ENCODE assay signal across 9 cellular contexts in genomic region chr21:26843912-26844257, GRCh38. TPM values are rescaled to one million over a fixed set of nuclear protein-coding genes. Genes with fewer than 3 reads are reported as not detected.
DNase-seq lines count a peak whose midpoint lies in the region; ATAC-seq and FAIRE-seq lines count a peak whose summit lies in the region.
"Had no signal": no experiment of that assay in that cellular context is flagged by ENCODE, and none has a peak within 500 bp of the region (broad histone marks: within the 10 kb centered on the region; RNA-seq: fewer than 3 reads in every experiment).

No MANE protein-coding gene starts in this region.

- CTCF ChIA-PET in activated naive CD4-positive, alpha-beta T cell treated with anti-CD3 and anti-CD28 coated beads for 36 hours (lab: Charles Lee), result interaction anchor here (1.0 to 1.4 kb wide), 3 partner anchors 28 to 1902 kb away, joined by 3 to 5 read pairs (median 5); no protein-coding TSS in a partner anchor

- no peaks in the 10 kb centered on the region for H3K36me3 Mint-ChIP-seq in activated naive CD4-positive, alpha-beta T cell treated with anti-CD3 and anti-CD28 coated beads for 36 hours (ENCODE audit: low read depth)
- H3K36me3 Mint-ChIP-seq in activated T-helper 17 cell treated with anti-CD3 and anti-CD28 coated beads, Interleukin-2, amount 50 U/mL, for 72 hours (ENCODE audit: low read depth), result peaks cover 5% of the 10 kb centered on the region

- no peak for DNase-seq in activated naive CD4-positive, alpha-beta T cell treated with anti-CD3 and anti-CD28 coated beads for 36 hours
- DNase-seq in activated naive CD4-positive, alpha-beta T cell (lab: John Stamatoyannopoulos, UW), result no peak
- DNase-seq in small intestine (no peak), CD1c-positive myeloid dendritic cell (ENCODE audit: extremely low spot score) (no peak), D341Med (ENCODE audit: low spot score) (no peak)
- DNase-seq in stimulated activated CD4-positive, alpha-beta T cell treated with anti-CD3 and anti-CD28 coated beads, Interleukin-2, amount 100 ng/mL, for 24 hours, result no peak

- H3K4me3 Mint-ChIP-seq in activated naive CD4-positive, alpha-beta T cell treated with anti-CD3 and anti-CD28 coated beads for 36 hours, result peak overlapping the region; percentile 72
- H3K4me3 Mint-ChIP-seq in activated T-helper 17 cell treated with anti-CD3 and anti-CD28 coated beads, Interleukin-2, amount 50 U/mL, for 72 hours, result peak overlapping the region; percentile 75

- FAIRE-seq in small intestine (lab: Jason Lieb, UNC), result no peak
- FAIRE-seq: GM12878 had no signal

- peaks cover 0 to 16% of the 10 kb centered on the region in 2 donors for H3K27me3 ChIP-seq in small intestine (ENCODE audit: control insufficient read depth in 2 of 2, insufficient read depth in 2 of 2, low read length in 2 of 2)

- peaks cover 79% of the 10 kb centered on the region for H3K27me3 Mint-ChIP-seq in activated naive CD4-positive, alpha-beta T cell treated with anti-CD3 and anti-CD28 coated beads for 36 hours (ENCODE audit: low read depth)
- peaks cover 71% of the 10 kb centered on the region for H3K27me3 Mint-ChIP-seq in activated T-helper 17 cell treated with anti-CD3 and anti-CD28 coated beads, Interleukin-2, amount 50 U/mL, for 72 hours

- no peaks in the 10 kb centered on the region for H3K9me3 ChIP-seq in small intestine (ENCODE audit: control insufficient read depth, low read depth)

- no peaks in the 10 kb centered on the region for H3K9me3 Mint-ChIP-seq in activated naive CD4-positive, alpha-beta T cell treated with anti-CD3 and anti-CD28 coated beads for 36 hours
- H3K9me3 Mint-ChIP-seq in activated T-helper 17 cell treated with anti-CD3 and anti-CD28 coated beads, Interleukin-2, amount 50 U/mL, for 72 hours, result no peaks in the 10 kb centered on the region

- H3K27ac ChIP-seq in small intestine (ENCODE audit: low read depth in 1 of 2, low read length in 1 of 2), result peak overlapping the region in 1 of 2 donors; percentile 93

- H3K4me1 ChIP-seq in small intestine (ENCODE audit: control insufficient read depth in 2 of 2, insufficient read depth in 1 of 2, low read depth in 1 of 2, low read length in 1 of 2), result no peaks in the 10 kb centered on the region

- no peak overlapping the region for H3K27ac Mint-ChIP-seq in activated naive CD4-positive, alpha-beta T cell treated with anti-CD3 and anti-CD28 coated beads for 36 hours
- H3K27ac Mint-ChIP-seq in activated T-helper 17 cell treated with anti-CD3 and anti-CD28 coated beads, Interleukin-2, amount 50 U/mL, for 72 hours, result no peak overlapping the region

- WGBS in small intestine, 3 donors, result 0 to 2% (median 0%) methylated on average over 12 of the region's 12 CpGs

- no peak for ATAC-seq in activated T-helper 17 cell treated with anti-CD3 and anti-CD28 coated beads, Interleukin-2, amount 50 U/mL, for 72 hours (replicated peaks)
- ATAC-seq: GM12878 had no signal

- H3K36me3 ChIP-seq in small intestine (ENCODE audit: control insufficient read depth in 2 of 2, insufficient read depth in 2 of 2, low read length in 2 of 2), result peaks cover 0 to 3% of the 10 kb centered on the region in 2 donors

- intact Hi-C loops in activated naive CD4-positive, alpha-beta T cell treated with anti-CD3 and anti-CD28 coated beads for 36 hours (cut with micrococcal nuclease), result loop anchor here (2.0 kb wide), 1 partner anchor 75 kb away; no protein-coding TSS in a partner anchor

- peak overlapping the region; percentile 79 for H3K4me3 ChIP-seq in iPS-11a (ENCODE audit: low read depth, low read length)
- peak overlapping the region; percentile 46 for H3K4me3 ChIP-seq in small intestine (ENCODE audit: low read depth in 1 of 2, low read length in 2 of 2)
- H3K4me3 ChIP-seq: GM12878 had no signal

- peaks cover 37% of the 10 kb centered on the region for H3K4me1 Mint-ChIP-seq in activated naive CD4-positive, alpha-beta T cell treated with anti-CD3 and anti-CD28 coated beads for 36 hours (ENCODE audit: low read depth)
- H3K4me1 Mint-ChIP-seq in activated T-helper 17 cell treated with anti-CD3 and anti-CD28 coated beads, Interleukin-2, amount 50 U/mL, for 72 hours, result peaks cover 15% of the 10 kb centered on the region

RNA-seq across cellular contexts. Expression of gene ADAMTS1, which starts 1.3 kb away (rescaled TPM):
- not detected for total RNA-seq in activated naive CD4-positive, alpha-beta T cell treated with anti-CD3 and anti-CD28 coated beads for 36 hours
- total RNA-seq in activated T-helper 17 cell treated with anti-CD3 and anti-CD28 coated beads, Interleukin-2, amount 50 U/mL, for 72 hours, result under 1 TPM in 1 of 2 donors, not detected in 1; 0.05 TPM
- 10 to 100 TPM in 1 of 3 donors, 1 to 10 TPM in 1, under 1 TPM in 1; 0.89 to 94.8 (median 4.1) TPM for polyA plus RNA-seq in small intestine
